Comparison of ENCODE assay signal across 1 cellular context in the genomic region with DNA sequence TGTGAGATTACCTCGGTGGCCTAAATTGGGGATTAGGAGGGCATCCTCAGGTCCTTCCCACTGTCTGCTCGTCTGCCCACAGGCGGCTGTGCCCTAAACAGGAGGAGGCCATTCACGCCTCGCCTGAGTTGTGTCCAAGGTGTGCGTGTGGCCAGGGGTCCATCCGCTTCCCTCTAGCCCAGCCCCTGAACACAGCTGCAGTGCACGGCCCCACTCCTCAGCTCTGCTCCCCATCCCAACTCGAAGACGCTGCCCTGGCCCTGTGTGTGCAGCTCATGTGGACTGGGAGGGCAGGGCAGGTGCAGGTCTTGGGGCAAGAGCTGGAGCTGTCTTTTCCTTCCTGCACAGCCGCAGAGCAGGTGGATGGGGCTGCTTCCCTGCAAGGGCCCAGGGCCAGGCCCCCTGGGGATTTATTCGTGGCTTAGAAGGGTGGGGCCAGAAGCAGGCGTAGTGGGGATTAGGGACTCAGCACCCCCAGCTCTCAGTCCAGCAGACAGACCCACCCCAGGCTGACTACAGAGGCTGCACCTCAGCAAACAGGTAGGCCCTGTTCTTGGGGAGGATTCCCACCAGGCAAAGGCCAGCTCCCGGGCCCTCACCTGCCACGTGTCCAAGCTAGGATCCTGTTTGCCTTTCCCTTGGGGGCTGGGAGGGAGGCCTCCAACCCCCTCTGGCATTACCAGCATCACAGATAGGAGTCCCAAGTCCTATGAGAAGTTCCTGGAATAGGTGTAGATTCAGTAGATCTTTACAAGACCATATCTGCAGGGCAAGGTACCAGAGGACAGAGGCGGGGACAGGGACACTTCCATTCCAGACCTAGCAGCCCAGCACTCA.
A peak's percentile ranks its signal among the peaks of the same experiment; 100 is the strongest.
TF ChIP-seq lines count a peak whose summit lies in the region.

No MANE protein-coding gene starts in this region.

TF ChIP-seq in HEK293, 187 proteins besides CTCF, POLR2A, EP300 and RAD21 (continued from another document):
- TF ChIP-seq, protein P1, sequence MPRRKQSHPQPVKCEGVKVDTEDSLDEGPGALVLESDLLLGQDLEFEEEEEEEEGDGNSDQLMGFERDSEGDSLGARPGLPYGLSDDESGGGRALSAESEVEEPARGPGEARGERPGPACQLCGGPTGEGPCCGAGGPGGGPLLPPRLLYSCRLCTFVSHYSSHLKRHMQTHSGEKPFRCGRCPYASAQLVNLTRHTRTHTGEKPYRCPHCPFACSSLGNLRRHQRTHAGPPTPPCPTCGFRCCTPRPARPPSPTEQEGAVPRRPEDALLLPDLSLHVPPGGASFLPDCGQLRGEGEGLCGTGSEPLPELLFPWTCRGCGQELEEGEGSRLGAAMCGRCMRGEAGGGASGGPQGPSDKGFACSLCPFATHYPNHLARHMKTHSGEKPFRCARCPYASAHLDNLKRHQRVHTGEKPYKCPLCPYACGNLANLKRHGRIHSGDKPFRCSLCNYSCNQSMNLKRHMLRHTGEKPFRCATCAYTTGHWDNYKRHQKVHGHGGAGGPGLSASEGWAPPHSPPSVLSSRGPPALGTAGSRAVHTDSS (tag by site-specific recombination; IDR thresholded peaks at IDR 0.05): no peak
- TF ChIP-seq SALL2 (tag by site-specific recombination; IDR thresholded peaks at IDR 0.05; ENCODE audit: borderline replicate concordance): no peak
- TF ChIP-seq, protein P2, sequence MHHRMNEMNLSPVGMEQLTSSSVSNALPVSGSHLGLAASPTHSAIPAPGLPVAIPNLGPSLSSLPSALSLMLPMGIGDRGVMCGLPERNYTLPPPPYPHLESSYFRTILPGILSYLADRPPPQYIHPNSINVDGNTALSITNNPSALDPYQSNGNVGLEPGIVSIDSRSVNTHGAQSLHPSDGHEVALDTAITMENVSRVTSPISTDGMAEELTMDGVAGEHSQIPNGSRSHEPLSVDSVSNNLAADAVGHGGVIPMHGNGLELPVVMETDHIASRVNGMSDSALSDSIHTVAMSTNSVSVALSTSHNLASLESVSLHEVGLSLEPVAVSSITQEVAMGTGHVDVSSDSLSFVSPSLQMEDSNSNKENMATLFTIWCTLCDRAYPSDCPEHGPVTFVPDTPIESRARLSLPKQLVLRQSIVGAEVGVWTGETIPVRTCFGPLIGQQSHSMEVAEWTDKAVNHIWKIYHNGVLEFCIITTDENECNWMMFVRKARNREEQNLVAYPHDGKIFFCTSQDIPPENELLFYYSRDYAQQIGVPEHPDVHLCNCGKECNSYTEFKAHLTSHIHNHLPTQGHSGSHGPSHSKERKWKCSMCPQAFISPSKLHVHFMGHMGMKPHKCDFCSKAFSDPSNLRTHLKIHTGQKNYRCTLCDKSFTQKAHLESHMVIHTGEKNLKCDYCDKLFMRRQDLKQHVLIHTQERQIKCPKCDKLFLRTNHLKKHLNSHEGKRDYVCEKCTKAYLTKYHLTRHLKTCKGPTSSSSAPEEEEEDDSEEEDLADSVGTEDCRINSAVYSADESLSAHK (tag by site-specific recombination; IDR thresholded peaks at IDR 0.05): no peak
- TF ChIP-seq ZNF292 (tag by site-specific recombination; IDR thresholded peaks at IDR 0.05; ENCODE audit: borderline replicate concordance, low read depth): no peak
- TF ChIP-seq ZBTB48 (tag by site-specific recombination; IDR thresholded peaks at IDR 0.05): 0 out of 2 replicates have a peak, but pooled peaks have one; percentile 6
- TF ChIP-seq ZNF184 (tag by site-specific recombination; IDR thresholded peaks at IDR 0.05): no peak
- TF ChIP-seq ZNF274 (IDR thresholded peaks at IDR 0.05; ENCODE audit: low read length): no peak
- no peak for TF ChIP-seq ZNF274 (tag by site-specific recombination; IDR thresholded peaks at IDR 0.05; ENCODE audit: borderline replicate concordance)
